ENCODE assay signal across 8 cellular contexts in genomic region chr9:126860757-126861466, GRCh38. TPM values are rescaled to one million over a fixed set of nuclear protein-coding genes. Genes with fewer than 3 reads are reported as not detected.
DNase-seq lines count a peak whose midpoint lies in the region; FAIRE-seq and TF ChIP-seq lines count a peak whose summit lies in the region.

No MANE protein-coding gene starts in this region.

- CTCF ChIA-PET in HEK293T (lab: Yijun Ruan, JAX), result no interaction called here

- H3K9ac ChIP-seq in adipocyte (ENCODE audit: low read length), result peak overlapping the region; percentile 90

- POLR2A ChIA-PET in HEK293T (lab: Yijun Ruan, JAX), result no interaction called here

- no CpG with 5 or more reads among the region's 71 CpGs for WGBS in iPS DF 6.9 (ENCODE audit: insufficient coverage, insufficient read length)

- H3K9me3 ChIP-seq in adipocyte (ENCODE audit: control insufficient read depth, low read length), result no peaks in the 10 kb centered on the region
- no peaks in the 10 kb centered on the region for H3K9me3 ChIP-seq in iPS DF 6.9 (ENCODE audit: control insufficient read depth, insufficient read depth, low read length)

- H3K36me3 ChIP-seq in adipocyte (ENCODE audit: control insufficient read depth, insufficient read depth, low read length, severe bottlenecking) (peaks cover 17% of the 10 kb centered on the region), iPS DF 6.9 (ENCODE audit: control insufficient read depth, insufficient read depth, low read length) (peaks cover 3% of the 10 kb centered on the region; the same call in 1 of the 2 replicates)

- peaks cover 18% of the 10 kb centered on the region for H3K27me3 ChIP-seq in adipocyte (replicated peaks; ENCODE audit: control insufficient read depth, insufficient read depth, low read length)
- no peaks in the 10 kb centered on the region for H3K27me3 ChIP-seq in iPS DF 6.9 (ENCODE audit: control insufficient read depth, insufficient read depth, low read length)

- no peak overlapping the region for H3K27ac ChIP-seq in iPS DF 6.9 (ENCODE audit: low read length)
- peak overlapping the region; percentile 65 to 98 (median 93) for H3K27ac ChIP-seq in skin epidermis

- TF ChIP-seq POLR2A in GM12891 (IDR thresholded peaks at IDR 0.05; ENCODE audit: low read depth, low read length), result no peak
- TF ChIP-seq POLR2A in NB4 (IDR thresholded peaks at IDR 0.05; ENCODE audit: extremely low read depth, insufficient read length), result no peak

- no peak for TF ChIP-seq CTCF in NB4 (IDR thresholded peaks at IDR 0.05; ENCODE audit: low read depth, low read length)

- peak; percentile 29 for DNase-seq in GM12891 (ENCODE audit: insufficient read length, low spot score)
- peak; percentile 41 for DNase-seq in HEK293T (ENCODE audit: extremely low spot score)
- peak; percentile 36 for DNase-seq in NB4 (ENCODE audit: low read depth)
- DNase-seq in adipocyte (ENCODE audit: low read depth), result peak; percentile 63
- no peak for DNase-seq in iPS DF 6.9 (ENCODE audit: low read depth, low spot score)
- DNase-seq in mesenteric fat pad (ENCODE audit: low spot score), result no peak
- no peak for DNase-seq in A172 (ENCODE audit: low spot score)

- no peak for FAIRE-seq in GM12891 (lab: Jason Lieb, UNC)

- H3K4me3 ChIP-seq in NB4 (ENCODE audit: low read depth, low read length) (peak overlapping the region; percentile 75), adipocyte (ENCODE audit: low read length) (peak overlapping the region; percentile 95), iPS DF 6.9 (ENCODE audit: low read length) (peak overlapping the region; percentile 87), skin epidermis (peak overlapping the region; percentile 83 to 94 (median 89))

- peaks cover 25% of the 10 kb centered on the region for H3K4me1 ChIP-seq in adipocyte (ENCODE audit: control insufficient read depth, insufficient read depth, low read length)
- H3K4me1 ChIP-seq in iPS DF 6.9 (ENCODE audit: control insufficient read depth, insufficient read depth, low read length), result peaks cover 3% of the 10 kb centered on the region; the same call in 1 of the 2 replicates

TF ChIP-seq in GM12891, 5 proteins besides CTCF, POLR2A, EP300 and RAD21:
- TF ChIP-seq PAX5 (IDR thresholded peaks at IDR 0.05; ENCODE audit: insufficient read depth, low read length, severe bottlenecking) (no peak), TAF1 (IDR thresholded peaks at IDR 0.05; ENCODE audit: low read depth, low read length) (no peak), POU2F2 (IDR thresholded peaks at IDR 0.05; ENCODE audit: low read depth, low read length) (no peak), POLR2AphosphoS5 (IDR thresholded peaks at IDR 0.05; ENCODE audit: low read depth, low read length) (no peak), SPI1 (IDR thresholded peaks at IDR 0.05; ENCODE audit: low read depth, low read length) (no peak)

TF ChIP-seq in HEK293T, 16 proteins besides CTCF, POLR2A, EP300 and RAD21:
- TF ChIP-seq FOXK2 (IDR thresholded peaks at IDR 0.05) (no peak), TARDBP (IDR thresholded peaks at IDR 0.05) (no peak), ELF4 (IDR thresholded peaks at IDR 0.05) (no peak), LEF1 (IDR thresholded peaks at IDR 0.05; ENCODE audit: borderline replicate concordance) (no peak), NFRKB (IDR thresholded peaks at IDR 0.05) (no peak), SP1 (IDR thresholded peaks at IDR 0.05) (no peak), SUZ12 (IDR thresholded peaks at IDR 0.05) (no peak), ZNF384 (IDR thresholded peaks at IDR 0.05) (no peak), FOXA1 (IDR thresholded peaks at IDR 0.05) (no peak), HDGF (IDR thresholded peaks at IDR 0.05; ENCODE audit: borderline replicate concordance) (no peak), FOXM1 (IDR thresholded peaks at IDR 0.05; ENCODE audit: borderline replicate concordance) (no peak), ARNT (IDR thresholded peaks at IDR 0.05) (no peak), BHLHE40 (IDR thresholded peaks at IDR 0.05; ENCODE audit: borderline replicate concordance) (no peak), PKNOX1 (IDR thresholded peaks at IDR 0.05) (no peak), L3MBTL2 (conservative IDR thresholded peaks at IDR 0.05) (no peak), CTBP1 (IDR thresholded peaks at IDR 0.05; ENCODE audit: borderline replicate concordance) (no peak)

RNA-seq across cellular contexts. Expression of gene ZBTB34, which starts 0.5 kb away (rescaled TPM):
- 1.3 TPM for polyA plus RNA-seq in GM12891 (2012; ENCODE audit: low read depth, missing spikeins)
- 9.4 TPM for total RNA-seq in mesenteric fat pad
- 5.0 and 5.5 TPM in 2 replicates for total RNA-seq in A172 (2014; rRNA removed; shearing (Covaris generic))

RNA-seq across cellular contexts. Expression of gene RALGPS1, which starts 53.7 kb away (rescaled TPM):
- polyA plus RNA-seq in GM12891 (2012; ENCODE audit: low read depth, missing spikeins), result 1.6 TPM
- total RNA-seq in mesenteric fat pad, result 4.8 TPM
- 4.6 and 15.3 TPM in 2 replicates for total RNA-seq in A172 (2014; rRNA removed; shearing (Covaris generic))

RNA-seq across cellular contexts. Expression of gene ZBTB43, which starts 56.1 kb away (rescaled TPM):
- 4.8 TPM for polyA plus RNA-seq in GM12891 (2012; ENCODE audit: low read depth, missing spikeins)
- total RNA-seq in mesenteric fat pad, result 20.9 TPM
- 13.3 and 15.0 TPM in 2 replicates for total RNA-seq in A172 (2014; rRNA removed; shearing (Covaris generic))

Comparison
In these comparisons a context has a peak if more than half of its experiments do, and no peak if none do; other contexts are left out.
1. DNase-seq: peak in GM12891 (single experiment), HEK293T (single experiment), NB4 (single experiment) and adipocyte (single experiment); none in iPS DF 6.9 (single experiment), mesenteric fat pad (single experiment) and A172 (single experiment).
2. Peak in every context shown above with its lines, with median percentiles within 50 percentile points of each other: H3K4me3 ChIP-seq.